In the genomic region with DNA sequence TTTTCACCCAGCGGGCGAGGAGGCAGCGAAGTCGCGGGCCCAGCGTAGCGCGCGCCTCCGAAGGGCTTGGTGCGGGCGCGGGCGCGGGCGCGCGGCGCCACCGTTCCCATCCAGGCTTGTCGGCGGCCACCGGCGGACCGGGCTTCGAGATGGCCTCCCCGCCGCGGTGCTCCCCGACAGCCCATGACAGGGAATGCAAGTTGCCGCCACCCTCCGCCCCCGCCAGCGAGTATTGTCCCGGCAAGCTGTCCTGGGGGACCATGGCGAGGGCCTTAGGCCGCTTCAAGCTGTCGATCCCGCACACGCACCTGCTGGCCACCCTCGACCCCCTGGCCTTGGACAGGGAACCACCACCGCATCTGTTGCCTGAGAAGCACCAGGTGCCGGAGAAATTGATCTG, we compare ENCODE assay signal across 1 cellular context.
TF ChIP-seq lines count a peak whose summit lies in the region.

A gene with protein sequence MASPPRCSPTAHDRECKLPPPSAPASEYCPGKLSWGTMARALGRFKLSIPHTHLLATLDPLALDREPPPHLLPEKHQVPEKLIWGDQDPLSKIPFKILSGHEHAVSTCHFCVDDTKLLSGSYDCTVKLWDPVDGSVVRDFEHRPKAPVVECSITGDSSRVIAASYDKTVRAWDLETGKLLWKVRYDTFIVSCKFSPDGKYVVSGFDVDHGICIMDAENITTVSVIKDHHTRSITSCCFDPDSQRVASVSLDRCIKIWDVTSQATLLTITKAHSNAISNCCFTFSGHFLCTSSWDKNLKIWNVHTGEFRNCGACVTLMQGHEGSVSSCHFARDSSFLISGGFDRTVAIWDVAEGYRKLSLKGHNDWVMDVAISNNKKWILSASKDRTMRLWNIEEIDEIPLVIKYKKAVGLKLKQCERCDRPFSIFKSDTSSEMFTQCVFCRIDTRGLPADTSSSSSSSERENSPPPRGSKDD (plus strand): TSS at position 94 of the 400 bp plus-strand sequence. CDS start 56 bp downstream, at position 150.

TF ChIP-seq in GM23338, 12 proteins besides CTCF, POLR2A, EP300 and RAD21 (continued from another document):
- TF ChIP-seq, protein P1, sequence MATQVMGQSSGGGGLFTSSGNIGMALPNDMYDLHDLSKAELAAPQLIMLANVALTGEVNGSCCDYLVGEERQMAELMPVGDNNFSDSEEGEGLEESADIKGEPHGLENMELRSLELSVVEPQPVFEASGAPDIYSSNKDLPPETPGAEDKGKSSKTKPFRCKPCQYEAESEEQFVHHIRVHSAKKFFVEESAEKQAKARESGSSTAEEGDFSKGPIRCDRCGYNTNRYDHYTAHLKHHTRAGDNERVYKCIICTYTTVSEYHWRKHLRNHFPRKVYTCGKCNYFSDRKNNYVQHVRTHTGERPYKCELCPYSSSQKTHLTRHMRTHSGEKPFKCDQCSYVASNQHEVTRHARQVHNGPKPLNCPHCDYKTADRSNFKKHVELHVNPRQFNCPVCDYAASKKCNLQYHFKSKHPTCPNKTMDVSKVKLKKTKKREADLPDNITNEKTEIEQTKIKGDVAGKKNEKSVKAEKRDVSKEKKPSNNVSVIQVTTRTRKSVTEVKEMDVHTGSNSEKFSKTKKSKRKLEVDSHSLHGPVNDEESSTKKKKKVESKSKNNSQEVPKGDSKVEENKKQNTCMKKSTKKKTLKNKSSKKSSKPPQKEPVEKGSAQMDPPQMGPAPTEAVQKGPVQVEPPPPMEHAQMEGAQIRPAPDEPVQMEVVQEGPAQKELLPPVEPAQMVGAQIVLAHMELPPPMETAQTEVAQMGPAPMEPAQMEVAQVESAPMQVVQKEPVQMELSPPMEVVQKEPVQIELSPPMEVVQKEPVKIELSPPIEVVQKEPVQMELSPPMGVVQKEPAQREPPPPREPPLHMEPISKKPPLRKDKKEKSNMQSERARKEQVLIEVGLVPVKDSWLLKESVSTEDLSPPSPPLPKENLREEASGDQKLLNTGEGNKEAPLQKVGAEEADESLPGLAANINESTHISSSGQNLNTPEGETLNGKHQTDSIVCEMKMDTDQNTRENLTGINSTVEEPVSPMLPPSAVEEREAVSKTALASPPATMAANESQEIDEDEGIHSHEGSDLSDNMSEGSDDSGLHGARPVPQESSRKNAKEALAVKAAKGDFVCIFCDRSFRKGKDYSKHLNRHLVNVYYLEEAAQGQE (IDR thresholded peaks at IDR 0.05; ENCODE audit: unreplicated experiment), result no peak
- TF ChIP-seq ZNF114 (CRISPR knock-in tag; IDR thresholded peaks at IDR 0.05) (no peak), POLR2AphosphoS5 (IDR thresholded peaks at IDR 0.05; ENCODE audit: low read depth) (no peak), JUNB (IDR thresholded peaks at IDR 0.05; ENCODE audit: unreplicated experiment) (no peak), NANOG (IDR thresholded peaks at IDR 0.05; ENCODE audit: borderline replicate concordance) (no peak), EZH2phosphoT487 (IDR thresholded peaks at IDR 0.05; ENCODE audit: unreplicated experiment) (no peak)
- TF ChIP-seq, protein P2, sequence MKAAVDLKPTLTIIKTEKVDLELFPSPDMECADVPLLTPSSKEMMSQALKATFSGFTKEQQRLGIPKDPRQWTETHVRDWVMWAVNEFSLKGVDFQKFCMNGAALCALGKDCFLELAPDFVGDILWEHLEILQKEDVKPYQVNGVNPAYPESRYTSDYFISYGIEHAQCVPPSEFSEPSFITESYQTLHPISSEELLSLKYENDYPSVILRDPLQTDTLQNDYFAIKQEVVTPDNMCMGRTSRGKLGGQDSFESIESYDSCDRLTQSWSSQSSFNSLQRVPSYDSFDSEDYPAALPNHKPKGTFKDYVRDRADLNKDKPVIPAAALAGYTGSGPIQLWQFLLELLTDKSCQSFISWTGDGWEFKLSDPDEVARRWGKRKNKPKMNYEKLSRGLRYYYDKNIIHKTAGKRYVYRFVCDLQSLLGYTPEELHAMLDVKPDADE (IDR thresholded peaks at IDR 0.05), result no peak
